12 cellular contexts compared by ENCODE assay signal in the genomic region with DNA sequence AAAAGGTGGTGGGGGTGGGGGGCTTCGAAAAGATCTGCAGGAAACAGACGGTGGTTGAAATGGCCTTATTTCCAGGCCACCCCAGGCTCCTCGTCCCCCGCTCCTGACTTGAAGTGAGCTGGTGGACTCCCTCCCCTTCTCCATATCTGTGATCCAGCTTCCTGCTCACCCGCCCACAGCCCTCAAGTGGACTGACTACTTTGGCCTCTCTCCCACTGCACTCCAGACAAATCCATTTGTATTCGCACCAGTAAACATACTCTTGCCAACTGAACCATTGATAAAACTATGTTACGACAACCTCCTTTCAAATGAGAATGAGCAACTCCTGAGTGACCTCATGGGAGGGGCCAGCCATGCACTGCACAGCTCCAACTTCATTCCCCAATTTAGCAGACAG.
DNase-seq lines count a peak whose midpoint lies in the region; ATAC-seq, FAIRE-seq and TF ChIP-seq lines count a peak whose summit lies in the region.
"Had no signal": no experiment of that assay in that cellular context is flagged by ENCODE, and none has a peak within 500 bp of the region (broad histone marks: within the 10 kb centered on the region; RNA-seq: fewer than 3 reads in every experiment).

No MANE protein-coding gene starts in this region.

- H3K18ac ChIP-seq in mesenchymal stem cell (ENCODE audit: low read depth in 1 of 2, low read length in 2 of 2), result no peak overlapping the region

- H3K36me3 ChIP-seq in mesenchymal stem cell (ENCODE audit: control insufficient read depth in 1 of 2, insufficient read depth in 2 of 2, low read depth in 1 of 2, low read length in 2 of 2), result no peaks in the 10 kb centered on the region
- no peaks in the 10 kb centered on the region for H3K36me3 ChIP-seq in Karpas-422 (ENCODE audit: insufficient read depth, low read length)
- no peaks in the 10 kb centered on the region for H3K36me3 ChIP-seq in effector memory CD4-positive, alpha-beta T cell (ENCODE audit: control insufficient read depth, insufficient read depth, low read length)

- no peak overlapping the region for H3K4me3 ChIP-seq in mesenchymal stem cell (ENCODE audit: insufficient read depth in 1 of 2, low read depth in 1 of 2, low read length in 2 of 2)
- H3K4me3 ChIP-seq in Karpas-422 (ENCODE audit: low read length), result no peak overlapping the region
- H3K4me3 ChIP-seq in effector memory CD4-positive, alpha-beta T cell (ENCODE audit: insufficient read depth, low read depth, low read length, poor library complexity, severe bottlenecking), result no peak overlapping the region
- H3K4me3 ChIP-seq: dorsolateral prefrontal cortex had no signal

- no peak overlapping the region for H2BK5ac ChIP-seq in mesenchymal stem cell (ENCODE audit: low read depth, low read length, poor library complexity, severe bottlenecking)

- no peak for ATAC-seq in GM21367 (IDR thresholded peaks at IDR 0.05; ENCODE audit: unreplicated experiment)
- ATAC-seq: activated CD8-positive, alpha-beta memory T cell treated with anti-CD3 and anti-CD28 coated beads, Interleukin-2, amount 10 ng/mL, durations not matched to agents 7 days and 5 days had no signal

- TF ChIP-seq CTCF in GM10266 (IDR thresholded peaks at IDR 0.05; ENCODE audit: control insufficient read depth, insufficient read depth, low read depth, missing control alignments), result no peak

- DNase-seq in CMK (ENCODE audit: low read depth) (peak; percentile 83), NCI-H345 treated with DMSO at 0.1 percent for 48 hours (lab: John Stamatoyannopoulos, UW; ENCODE audit: unreplicated experiment) (peak; percentile 92), mesenchymal stem cell (peak; percentile 81), Karpas-422 (no peak), GM10266 (ENCODE audit: extremely low spot score) (no peak)
- no peak for DNase-seq in effector memory CD4-positive, alpha-beta T cell
- DNase-seq: activated CD8-positive, alpha-beta memory T cell treated with anti-CD3 and anti-CD28 coated beads, Interleukin-2, amount 10 ng/mL, durations not matched to agents 7 days and 5 days; stimulated activated CD8-positive, alpha-beta memory T cell treated with anti-CD3 and anti-CD28 coated beads, Interleukin-4, amount 100 ng/mL, for 48 hours had no signal

- peaks cover 5% of the 10 kb centered on the region for H3K4me1 ChIP-seq in mesenchymal stem cell (ENCODE audit: control insufficient read depth, insufficient read depth, low read depth, low read length)
- no peaks in the 10 kb centered on the region for H3K4me1 ChIP-seq in Karpas-422 (ENCODE audit: low read length)
- H3K4me1 ChIP-seq in effector memory CD4-positive, alpha-beta T cell (ENCODE audit: control insufficient read depth, insufficient read depth, low read length, poor library complexity, severe bottlenecking), result no peaks in the 10 kb centered on the region

- H2AFZ ChIP-seq in mesenchymal stem cell (ENCODE audit: low read depth, low read length) (no peak overlapping the region), Karpas-422 (ENCODE audit: low read length) (no peak overlapping the region)

- H3K9ac ChIP-seq in mesenchymal stem cell (ENCODE audit: low read length) (no peak overlapping the region), Karpas-422 (ENCODE audit: low read length) (no peak overlapping the region)

- H2BK15ac ChIP-seq in mesenchymal stem cell (ENCODE audit: low read depth, poor library complexity, severe bottlenecking), result no peak overlapping the region

- H3K27ac ChIP-seq in mesenchymal stem cell (ENCODE audit: low read length, poor library complexity, severe bottlenecking), result no peak overlapping the region
- no peak overlapping the region for H3K27ac ChIP-seq in Karpas-422 (ENCODE audit: low read length)
- H3K27ac ChIP-seq in effector memory CD4-positive, alpha-beta T cell (ENCODE audit: insufficient read depth, low read length, poor library complexity, severe bottlenecking), result no peak overlapping the region
- H3K27ac ChIP-seq: C4-2B, dorsolateral prefrontal cortex had no signal

- H4K8ac ChIP-seq in mesenchymal stem cell (ENCODE audit: low read length), result no peak overlapping the region

- H3K27me3 ChIP-seq in mesenchymal stem cell (ENCODE audit: control insufficient read depth in 1 of 2, insufficient read depth in 1 of 2, low read length in 2 of 2) (peaks cover 0 to 6% of the 10 kb centered on the region in 2 experiments), Karpas-422 (ENCODE audit: low read length) (no peaks in the 10 kb centered on the region)
- H3K27me3 ChIP-seq in effector memory CD4-positive, alpha-beta T cell (replicated peaks; ENCODE audit: control insufficient read depth, insufficient read depth, low read length, poor library complexity, severe bottlenecking), result no peaks in the 10 kb centered on the region

- H2AK5ac ChIP-seq in mesenchymal stem cell (ENCODE audit: low read length, severe bottlenecking), result no peak overlapping the region

- H2BK12ac ChIP-seq in mesenchymal stem cell (ENCODE audit: low read length in 2 of 2), result no peak overlapping the region

- H3K9me2 ChIP-seq in Karpas-422 (replicated peaks; ENCODE audit: insufficient read depth, low read length), result no peaks in the 10 kb centered on the region

- no peak overlapping the region for H3K23ac ChIP-seq in mesenchymal stem cell (ENCODE audit: low read length in 2 of 2)

- no peak overlapping the region for H3K4ac ChIP-seq in mesenchymal stem cell (ENCODE audit: low read depth in 1 of 2, low read length in 2 of 2)

- WGBS in mesenchymal stem cell, result 38% methylated on average over 7 of the region's 7 CpGs

- H4K91ac ChIP-seq in mesenchymal stem cell (ENCODE audit: low read length), result no peak overlapping the region

- H4K20me1 ChIP-seq in Karpas-422 (ENCODE audit: insufficient read depth, low read depth, low read length), result no peaks in the 10 kb centered on the region

- no peak overlapping the region for H3K14ac ChIP-seq in mesenchymal stem cell (ENCODE audit: low read length in 2 of 2)

- H2BK120ac ChIP-seq in mesenchymal stem cell (ENCODE audit: low read depth, low read length), result no peak overlapping the region

- H3K4me2 ChIP-seq in mesenchymal stem cell (ENCODE audit: low read length, poor library complexity, severe bottlenecking) (no peak overlapping the region), Karpas-422 (ENCODE audit: low read depth, low read length, poor library complexity, severe bottlenecking) (no peak overlapping the region)

- no peaks in the 10 kb centered on the region for H3K79me2 ChIP-seq in Karpas-422 (ENCODE audit: low read length)

- FAIRE-seq in endometrium (lab: Jason Lieb, UNC), result peak; percentile 15

- H3K9me3 ChIP-seq in mesenchymal stem cell (ENCODE audit: control insufficient read depth, low read length) (no peaks in the 10 kb centered on the region), Karpas-422 (ENCODE audit: low read length) (no peaks in the 10 kb centered on the region)
- no peaks in the 10 kb centered on the region for H3K9me3 ChIP-seq in effector memory CD4-positive, alpha-beta T cell (ENCODE audit: control insufficient read depth, low read length)

- no peaks in the 10 kb centered on the region for H3K79me1 ChIP-seq in mesenchymal stem cell (replicated peaks; ENCODE audit: low read length, poor library complexity, severe bottlenecking)

Comparison
In these comparisons a context has a peak if more than half of its experiments do, and no peak if none do; other contexts are left out.
1. DNase-seq: peak in CMK (single experiment), NCI-H345 treated with DMSO at 0.1 percent for 48 hours (single experiment) and mesenchymal stem cell (single experiment); none in Karpas-422 (single experiment), GM10266 (single experiment) and effector memory CD4-positive, alpha-beta T cell (0 of 3).